In the genomic region with DNA sequence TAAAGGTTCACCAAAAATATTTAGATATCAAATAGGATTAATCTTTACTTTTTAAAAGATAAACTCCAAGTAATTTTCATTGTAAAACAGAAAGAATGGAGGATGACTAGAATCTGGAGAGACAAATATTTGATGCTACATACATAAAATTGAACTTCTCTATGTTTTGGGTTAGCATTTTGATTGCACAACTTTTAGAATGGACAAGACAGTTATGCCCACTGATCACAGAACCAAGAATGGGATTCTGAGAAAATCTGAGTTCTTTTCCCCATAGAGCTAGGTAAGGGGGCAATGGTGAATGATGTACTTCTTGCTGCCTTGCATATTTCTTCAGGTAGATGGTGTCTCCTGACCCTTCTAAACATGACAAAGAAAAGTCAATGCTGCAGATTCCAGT, we compare ENCODE assay signal across 1 cellular context.
TF ChIP-seq lines count a peak whose summit lies in the region.

No MANE protein-coding gene starts in this region.

TF ChIP-seq in HepG2, 621 proteins besides CTCF, POLR2A, EP300 and RAD21:
- no peak for TF ChIP-seq LRRFIP1 (CRISPR knock-in tag; conservative IDR thresholded peaks at IDR 0.05)
- peak; percentile 61; the same call in 1 of the 2 replicates for TF ChIP-seq CEBPB (IDR thresholded peaks at IDR 0.05; ENCODE audit: borderline replicate concordance, low read depth, low read length)
